Comparison of ENCODE assay signal across 12 cellular contexts in the genomic region with DNA sequence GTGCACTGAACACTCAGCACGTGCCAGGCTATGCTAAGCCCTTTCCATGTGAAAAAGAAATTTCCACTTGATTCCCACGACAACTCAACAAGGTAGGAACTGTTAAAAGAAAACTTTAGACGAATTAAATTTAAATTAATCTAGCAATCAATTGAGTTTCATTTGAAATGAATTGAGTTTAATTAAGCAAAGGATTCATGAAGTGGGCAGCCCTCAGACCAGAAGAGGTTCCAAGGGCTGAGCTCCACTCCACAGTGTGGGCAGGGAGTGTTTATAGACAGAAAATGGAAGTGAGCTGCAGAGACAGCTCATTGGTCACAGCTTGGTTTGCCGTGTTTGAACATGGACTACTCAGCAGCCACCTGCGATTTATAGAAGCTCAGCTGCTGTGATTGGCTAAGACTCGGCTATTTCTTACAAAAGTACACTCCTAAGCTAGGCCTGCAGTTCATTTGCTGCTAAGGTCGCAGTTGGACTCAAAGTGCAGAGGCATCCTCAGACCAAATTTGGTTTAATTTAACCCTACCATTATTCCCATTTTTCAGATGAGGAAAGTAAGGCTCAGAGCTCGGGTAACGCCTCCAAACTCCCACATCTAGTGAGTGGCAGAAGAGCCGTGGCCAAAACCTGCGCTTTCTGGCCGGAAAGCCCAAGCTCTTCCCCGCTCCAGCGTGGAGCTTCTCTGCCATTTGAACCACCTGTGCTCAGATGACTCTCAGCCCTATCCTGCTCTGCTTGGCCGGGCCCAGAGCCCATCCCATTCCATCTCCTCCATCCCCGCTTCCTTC. TPM values are rescaled to one million over a fixed set of nuclear protein-coding genes. Genes with fewer than 3 reads are reported as not detected.
DNase-seq lines count a peak whose midpoint lies in the region; ATAC-seq and TF ChIP-seq lines count a peak whose summit lies in the region.
"Had no signal": no experiment of that assay in that cellular context is flagged by ENCODE, and none has a peak within 500 bp of the region (broad histone marks: within the 10 kb centered on the region; RNA-seq: fewer than 3 reads in every experiment).

No MANE protein-coding gene starts in this region.

- H3K27ac Mint-ChIP-seq in H9 = no peak overlapping the region; a peak in 1 of 7 replicates
- H3K27ac Mint-ChIP-seq: T-helper 2 cell treated with Interferon-gamma antibody and Interleukin-4, amounts not matched to agents 5 μg/mL and 100 μg/mL, for 36 hours had no signal

- no peak overlapping the region for H2BK12ac ChIP-seq in H9 (ENCODE audit: insufficient read length, low read depth, low read length)

- H3K9me3 ChIP-seq in left ventricle myocardium inferior (replicated peaks) (no peaks in the 10 kb centered on the region), heart right ventricle (no peaks in the 10 kb centered on the region), body of pancreas (no peaks in the 10 kb centered on the region), mucosa of rectum (ENCODE audit: control insufficient read depth in 2 of 2, low read length in 2 of 2) (no peaks in the 10 kb centered on the region), H9 (ENCODE audit: control insufficient read depth, low read depth, low read length) (no peaks in the 10 kb centered on the region)
- H3K9me3 ChIP-seq: esophagus muscularis mucosa had no signal

- H3K4me1 ChIP-seq in left ventricle myocardium inferior (peaks cover 36% of the 10 kb centered on the region), heart right ventricle (peaks cover 3 to 56% (median 36%) of the 10 kb centered on the region in 9 donors), body of pancreas (peaks cover 56% of the 10 kb centered on the region), mucosa of rectum (ENCODE audit: control insufficient read depth in 2 of 2, insufficient read depth in 2 of 2, low read length in 2 of 2) (peaks cover 70 to 97% of the 10 kb centered on the region in 2 donors), H9 (ENCODE audit: insufficient read depth, low read length) (no peaks in the 10 kb centered on the region)

- ATAC-seq in heart right ventricle (no peak), body of pancreas (no peak), GM21381 (IDR thresholded peaks at IDR 0.05; ENCODE audit: unreplicated experiment) (no peak)

- H4K8ac ChIP-seq in H9 (replicated peaks; ENCODE audit: insufficient read length, low read depth, low read length) = no peak overlapping the region

- no peak overlapping the region; the same call in 1 of the 2 replicates for H3K14ac ChIP-seq in H9 (ENCODE audit: insufficient read depth, low read length)

- H2AK5ac ChIP-seq in H9 (ENCODE audit: insufficient read length, low read length) = no peak overlapping the region

- intact Hi-C loops in left ventricle myocardium inferior (cut with micrococcal nuclease) = no loop called here
- intact Hi-C loops in heart right ventricle (cut with DNase I) = loop anchor here in 1 of 10 donors (5.0 kb wide), 1 partner anchor 68 kb away; no protein-coding TSS in a partner anchor
- intact Hi-C loops in body of pancreas (cut with DNase I) = no loop called here

- H3K27me3 ChIP-seq in left ventricle myocardium inferior (ENCODE audit: low read depth) (peaks cover 16% of the 10 kb centered on the region), heart right ventricle (no peaks in the 10 kb centered on the region), body of pancreas (no peaks in the 10 kb centered on the region), mucosa of rectum (ENCODE audit: control insufficient read depth in 2 of 2, insufficient read depth in 2 of 2, low read length in 2 of 2) (no peaks in the 10 kb centered on the region), H9 (ENCODE audit: insufficient read depth, low read length) (no peaks in the 10 kb centered on the region)
- H3K27me3 ChIP-seq: esophagus muscularis mucosa had no signal

- H3K56ac ChIP-seq in H9 (ENCODE audit: insufficient read length, low read depth, low read length) = no peak overlapping the region

- H3K79me1 ChIP-seq in H9 (ENCODE audit: insufficient read depth, low read depth, low read length, poor library complexity, severe bottlenecking) = no peaks in the 10 kb centered on the region

- WGBS in heart right ventricle, 2 donors = 97% methylated on average over 16 of the region's 16 CpGs
- 93 to 97% methylated on average over 16 of the region's 16 CpGs for WGBS in body of pancreas, 2 donors
- no CpG with 5 or more reads among the region's 16 CpGs for WGBS in H9 (ENCODE audit: extremely low coverage, insufficient read length, low lambda C conversion rate)

- no peak overlapping the region for H3T11ph ChIP-seq in H9 (ENCODE audit: low read length)

- no peak overlapping the region for H2AFZ ChIP-seq in H9 (ENCODE audit: low read length)

- H2BK120ac ChIP-seq in H9 (ENCODE audit: low read depth, low read length, poor library complexity, severe bottlenecking) = no peak overlapping the region

- H3K4me3 ChIP-seq in left ventricle myocardium inferior = no peak overlapping the region
- H3K4me3 ChIP-seq in heart right ventricle = no peak overlapping the region
- H3K4me3 ChIP-seq in body of pancreas = no peak overlapping the region
- H3K4me3 ChIP-seq in mucosa of rectum (ENCODE audit: low read length in 2 of 2) = no peak overlapping the region
- H3K4me3 ChIP-seq: esophagus muscularis mucosa had no signal

- no peaks in the 10 kb centered on the region; a peak in 1 of 5 replicates for H3K9me3 Mint-ChIP-seq in H9
- H3K9me3 Mint-ChIP-seq: central memory CD8-positive, alpha-beta T cell; T-helper 2 cell treated with Interferon-gamma antibody and Interleukin-4, amounts not matched to agents 5 μg/mL and 100 μg/mL, for 36 hours had no signal

- no peak overlapping the region for H2BK20ac ChIP-seq in H9 (ENCODE audit: low read depth, low read length, poor library complexity, severe bottlenecking)

- no peak overlapping the region for H2BK15ac ChIP-seq in H9 (ENCODE audit: low read depth, low read length)

- H3K79me2 ChIP-seq in H9 (ENCODE audit: insufficient read depth, low read length) = no peaks in the 10 kb centered on the region

- no peaks in the 10 kb centered on the region for H3K23me2 ChIP-seq in H9 (ENCODE audit: insufficient read length, low read depth, low read length, poor library complexity, severe bottlenecking)

- H2BK5ac ChIP-seq in H9 (ENCODE audit: insufficient read length, low read length) = no peak overlapping the region

- peak overlapping the region; percentile 42 to 85 for H3K9ac ChIP-seq in mucosa of rectum (ENCODE audit: low read depth in 1 of 2, low read length in 2 of 2)
- H3K9ac ChIP-seq in H9 (ENCODE audit: extremely low read depth, insufficient read length, low read length) = no peak overlapping the region

- no peaks in the 10 kb centered on the region for H4K20me1 ChIP-seq in H9 (ENCODE audit: control insufficient read depth, insufficient read depth, insufficient read length)

- DNase-seq in left ventricle myocardium inferior = peak; percentile 3
- DNase-seq in heart right ventricle = no peak
- DNase-seq in body of pancreas = peak in 1 of 4 donors; percentile 1
- no peak for DNase-seq in H9
- no peak for DNase-seq in AG20443 (ENCODE audit: low spot score)
- no peak for DNase-seq in cerebellar cortex (ENCODE audit: low spot score)

- TF ChIP-seq CTCF in left ventricle myocardium inferior (IDR thresholded peaks at IDR 0.05; ENCODE audit: borderline replicate concordance) (no peak), heart right ventricle (IDR thresholded peaks at IDR 0.05) (no peak), body of pancreas (IDR thresholded peaks at IDR 0.05) (no peak), H9 (conservative IDR thresholded peaks at IDR 0.05) (no peak)

- H3K36me3 Mint-ChIP-seq in H9 (ENCODE audit: insufficient read depth in 1 of 3, low read depth in 3 of 3) = no peaks in the 10 kb centered on the region; a peak in 1 of 7 replicates

- H4K5ac ChIP-seq in H9 (ENCODE audit: insufficient read length, low read depth, low read length) = no peak overlapping the region

- no peak overlapping the region for H3K23ac ChIP-seq in H9 (ENCODE audit: insufficient read length, low read depth, low read length)

- H3K36me3 ChIP-seq in left ventricle myocardium inferior (no peaks in the 10 kb centered on the region), heart right ventricle (no peaks in the 10 kb centered on the region), body of pancreas (replicated peaks in 1 of 2; ENCODE audit: insufficient read depth in 1 of 2, low read depth in 2 of 2) (no peaks in the 10 kb centered on the region), mucosa of rectum (ENCODE audit: control insufficient read depth in 2 of 2, insufficient read depth in 2 of 2, low read length in 2 of 2) (no peaks in the 10 kb centered on the region)
- H3K36me3 ChIP-seq: esophagus muscularis mucosa had no signal

- no peak overlapping the region for H3K4me2 ChIP-seq in H9 (ENCODE audit: insufficient read depth, insufficient read length, low read length)

- no peak overlapping the region for H3K18ac ChIP-seq in H9 (ENCODE audit: insufficient read length, low read depth, low read length)

- no peak overlapping the region; a peak in 1 of 5 replicates for H3K4me3 Mint-ChIP-seq in H9
- H3K4me3 Mint-ChIP-seq: central memory CD8-positive, alpha-beta T cell; T-helper 2 cell treated with Interferon-gamma antibody and Interleukin-4, amounts not matched to agents 5 μg/mL and 100 μg/mL, for 36 hours had no signal

- H3K27me3 Mint-ChIP-seq in H9 (ENCODE audit: low read depth) = peaks cover 2% of the 10 kb centered on the region; the same call in 1 of the 2 replicates

- H3K27ac ChIP-seq in left ventricle myocardium inferior (replicated peaks) (peak overlapping the region; percentile 79), heart right ventricle (no peak overlapping the region), body of pancreas (peak overlapping the region in 3 of 4 donors; percentile 3 to 90 (median 82)), mucosa of rectum (ENCODE audit: low read depth in 2 of 2, low read length in 2 of 2) (peak overlapping the region; percentile 97 to 99), H9 (ENCODE audit: insufficient read length, low read depth, low read length) (no peak overlapping the region)

- no peaks in the 10 kb centered on the region for H3K4me1 Mint-ChIP-seq in H9

- no peak overlapping the region for H3K4ac ChIP-seq in H9 (ENCODE audit: low read depth, low read length)

- no peak for TF ChIP-seq POLR2A in body of pancreas (IDR thresholded peaks at IDR 0.05)

- H4K91ac ChIP-seq in H9 (ENCODE audit: insufficient read length, low read depth, low read length) = no peak overlapping the region

RNA-seq across cellular contexts. Expression of gene CALML3, which starts 24.9 kb away (rescaled TPM):
- total RNA-seq in left ventricle myocardium inferior (not detected), heart right ventricle (not detected), body of pancreas (not detected), H9 (2021) (not detected in 2 replicates)
- polyA plus RNA-seq in heart right ventricle = under 1 TPM in 1 of 2 donors, not detected in 1; 0.04 TPM
- total RNA-seq: esophagus muscularis mucosa, osteocyte had no signal

RNA-seq across cellular contexts. Expression of gene CALML5, which starts 50.3 kb away (rescaled TPM):
- total RNA-seq in left ventricle myocardium inferior (not detected), heart right ventricle (not detected), body of pancreas (not detected), H9 (2021) (not detected in 2 replicates)
- not detected for polyA plus RNA-seq in heart right ventricle
- total RNA-seq: esophagus muscularis mucosa, osteocyte had no signal

Comparison
In these comparisons a context has a peak if more than half of its experiments do, and no peak if none do; other contexts are left out.
1. H3K27ac ChIP-seq: peak in left ventricle myocardium inferior (single experiment), body of pancreas (3 of 4) and mucosa of rectum (2 of 2); none in heart right ventricle (0 of 10) and H9 (single experiment).